In genomic region chr2:218880749-218881594, GRCh38 we compare ENCODE assay signal across 8 cellular contexts. TPM values are rescaled to one million over a fixed set of nuclear protein-coding genes. Genes with fewer than 3 reads are reported as not detected.
DNase-seq lines count a peak whose midpoint lies in the region; ATAC-seq, FAIRE-seq and TF ChIP-seq lines count a peak whose summit lies in the region.

Gene WNT10A (plus strand): TSS chr2:218880852. CDS start chr2:218880996, 144 bp downstream.

- H3K4me3 ChIP-seq in HEK293 (ENCODE audit: low read depth, low read length) (peak within 1 kb of the TSS; percentile 17; the same call in 1 of the 2 replicates), small intestine (ENCODE audit: low read depth in 1 of 2, low read length in 2 of 2) (peak within 1 kb of the TSS in 1 of 2 donors; percentile 39)

- WGBS in small intestine, 3 donors: 9 to 31% (median 15%) methylated on average over 11 to 35 of the region's 35 CpGs

- H3K36me3 Mint-ChIP-seq in activated CD4-positive, alpha-beta memory T cell treated with anti-CD3 and anti-CD28 coated beads for 36 hours: no peaks in the 10 kb centered on the region
- no peaks in the 10 kb centered on the region for H3K36me3 Mint-ChIP-seq in natural killer cell treated with Interleukin-12 subunit alpha and Interleukin-12 subunit beta and Interleukin-15 and Interleukin-18, amount 100 ng/mL, for 72 hours

- no peak for DNase-seq in activated CD4-positive, alpha-beta memory T cell treated with anti-CD3 and anti-CD28 coated beads for 36 hours
- DNase-seq in natural killer cell treated with Interleukin-12 subunit alpha and Interleukin-12 subunit beta and Interleukin-15 and Interleukin-18, amount 100 ng/mL, for 72 hours (ENCODE audit: low spot score): no peak
- DNase-seq in small intestine: no peak
- no peak for DNase-seq in GM13976 (ENCODE audit: low spot score)
- DNase-seq in activated gamma-delta T cell treated with Interleukin-2 at 50 U/mL for 16 hours: no peak

- no peaks in the 10 kb centered on the region for H3K9me3 Mint-ChIP-seq in activated CD4-positive, alpha-beta memory T cell treated with anti-CD3 and anti-CD28 coated beads for 36 hours
- H3K9me3 Mint-ChIP-seq in natural killer cell treated with Interleukin-12 subunit alpha and Interleukin-12 subunit beta and Interleukin-15 and Interleukin-18, amount 100 ng/mL, for 72 hours: no peaks in the 10 kb centered on the region

- H3K27ac ChIP-seq in HEK293 (ENCODE audit: extremely low read depth, low read depth, low read length) (no peak within 1 kb of the TSS), small intestine (ENCODE audit: low read depth in 1 of 2, low read length in 1 of 2) (peak within 1 kb of the TSS in 1 of 2 donors; percentile 52)

- POLR2A ChIA-PET in HEK293 (lab: Yijun Ruan, JAX): interaction anchor here (1.1 to 1.3 kb wide), 2 partner anchors 17 to 20 kb away, joined by 3 to 6 read pairs; no protein-coding TSS in a partner anchor
- POLR2A ChIA-PET in activated CD4-positive, alpha-beta memory T cell treated with anti-CD3 and anti-CD28 coated beads for 36 hours (lab: Charles Lee): interaction anchor here (0.7 to 14.2 kb wide), 2 partner anchors 14 to 23 kb away, joined by 4 to 215 read pairs; no protein-coding TSS in a partner anchor

- H3K36me3 ChIP-seq in HEK293 (ENCODE audit: control insufficient read depth in 2 of 2, insufficient read depth in 1 of 2, low read length in 2 of 2): no peaks in the 10 kb centered on the region
- H3K36me3 ChIP-seq in small intestine (ENCODE audit: control insufficient read depth in 2 of 2, insufficient read depth in 2 of 2, low read length in 2 of 2): no peaks in the 10 kb centered on the region

- H3K4me1 ChIP-seq in HEK293 (ENCODE audit: control insufficient read depth, insufficient read depth, low read length) (peaks cover 3% of the 10 kb centered on the region), small intestine (ENCODE audit: control insufficient read depth in 2 of 2, insufficient read depth in 1 of 2, low read depth in 1 of 2, low read length in 1 of 2) (peaks cover 0 to 2% of the 10 kb centered on the region in 2 donors)

- peak within 1 kb of the TSS; percentile 79 for H3K4me3 Mint-ChIP-seq in activated CD4-positive, alpha-beta memory T cell treated with anti-CD3 and anti-CD28 coated beads for 36 hours
- H3K4me3 Mint-ChIP-seq in natural killer cell treated with Interleukin-12 subunit alpha and Interleukin-12 subunit beta and Interleukin-15 and Interleukin-18, amount 100 ng/mL, for 72 hours: peak within 1 kb of the TSS; percentile 32

- H3K4me1 Mint-ChIP-seq in activated CD4-positive, alpha-beta memory T cell treated with anti-CD3 and anti-CD28 coated beads for 36 hours (ENCODE audit: low read depth): peaks cover 54% of the 10 kb centered on the region
- peaks cover 4 to 17% of the 10 kb centered on the region in 2 donors for H3K4me1 Mint-ChIP-seq in natural killer cell treated with Interleukin-12 subunit alpha and Interleukin-12 subunit beta and Interleukin-15 and Interleukin-18, amount 100 ng/mL, for 72 hours (ENCODE audit: low read depth in 2 of 2)

- peaks cover 6% of the 10 kb centered on the region for H3K27me3 Mint-ChIP-seq in activated CD4-positive, alpha-beta memory T cell treated with anti-CD3 and anti-CD28 coated beads for 36 hours
- H3K27me3 Mint-ChIP-seq in natural killer cell treated with Interleukin-12 subunit alpha and Interleukin-12 subunit beta and Interleukin-15 and Interleukin-18, amount 100 ng/mL, for 72 hours: peaks cover 50 to 65% of the 10 kb centered on the region in 2 donors

- ATAC-seq in GM18502 (IDR thresholded peaks at IDR 0.05; ENCODE audit: poor library complexity, unreplicated experiment) (peak; percentile 3), HG03159 (IDR thresholded peaks at IDR 0.05; ENCODE audit: unreplicated experiment) (no peak)
- ATAC-seq in natural killer cell treated with Interleukin-12 subunit alpha and Interleukin-12 subunit beta and Interleukin-15 and Interleukin-18, amount 100 ng/mL, for 72 hours: peak in 1 of 2 donors; percentile 8

- H3K9me3 ChIP-seq in HEK293 (ENCODE audit: control insufficient read depth, insufficient read depth, low read depth, low read length) (no peaks in the 10 kb centered on the region), small intestine (ENCODE audit: control insufficient read depth, low read depth) (no peaks in the 10 kb centered on the region)

- CTCF ChIA-PET in HEK293 (lab: Yijun Ruan, JAX): interaction anchor here (0.9 to 17.7 kb wide), 4 partner anchors 11 to 99 kb away, joined by 3 to 552 read pairs (median 6); no protein-coding TSS in a partner anchor
- CTCF ChIA-PET in activated CD4-positive, alpha-beta memory T cell treated with anti-CD3 and anti-CD28 coated beads for 36 hours (lab: Charles Lee): interaction anchor here (1.1 to 22.6 kb wide), 5 partner anchors 12 to 115 kb away, joined by 3 to 1400 read pairs (median 4); no protein-coding TSS in a partner anchor

- peaks cover 0 to 31% of the 10 kb centered on the region in 2 donors for H3K27me3 ChIP-seq in small intestine (ENCODE audit: control insufficient read depth in 2 of 2, insufficient read depth in 2 of 2, low read length in 2 of 2)

- TF ChIP-seq CTCF in HEK293 (tag by site-specific recombination; IDR thresholded peaks at IDR 0.05): no peak
- TF ChIP-seq CTCF in GM13976 (IDR thresholded peaks at IDR 0.05; ENCODE audit: borderline replicate concordance, control extremely low read depth, extremely low read depth, insufficient read depth, missing control alignments): no peak

- in situ Hi-C loops in GM13976 (cut with MboI; ENCODE audit: low sequenced_read_pairs, unreplicated experiment): no loop called here

- H3K27ac Mint-ChIP-seq in activated CD4-positive, alpha-beta memory T cell treated with anti-CD3 and anti-CD28 coated beads for 36 hours: peak within 1 kb of the TSS; percentile 78
- H3K27ac Mint-ChIP-seq in natural killer cell treated with Interleukin-12 subunit alpha and Interleukin-12 subunit beta and Interleukin-15 and Interleukin-18, amount 100 ng/mL, for 72 hours: no peak within 1 kb of the TSS

- FAIRE-seq in small intestine (lab: Jason Lieb, UNC): no peak

- intact Hi-C loops in activated CD4-positive, alpha-beta memory T cell treated with anti-CD3 and anti-CD28 coated beads for 36 hours (cut with micrococcal nuclease): loop anchor here (1.0 kb wide), 1 partner anchor 15 kb away; no protein-coding TSS in a partner anchor

TF ChIP-seq in HEK293, 187 proteins besides CTCF, POLR2A, EP300 and RAD21:
- no peak for TF ChIP-seq KLF9 (tag by site-specific recombination; IDR thresholded peaks at IDR 0.05; ENCODE audit: low read depth)
- 0 out of 2 replicates have a peak, but pooled peaks have one; percentile 23 for TF ChIP-seq GLIS2 (tag by site-specific recombination; IDR thresholded peaks at IDR 0.05)
- TF ChIP-seq ZNF785 (tag by site-specific recombination; IDR thresholded peaks at IDR 0.05): no peak
- TF ChIP-seq ZNF510 (tag by site-specific recombination; IDR thresholded peaks at IDR 0.05; ENCODE audit: insufficient replicate concordance): no peak
- TF ChIP-seq, protein P1, sequence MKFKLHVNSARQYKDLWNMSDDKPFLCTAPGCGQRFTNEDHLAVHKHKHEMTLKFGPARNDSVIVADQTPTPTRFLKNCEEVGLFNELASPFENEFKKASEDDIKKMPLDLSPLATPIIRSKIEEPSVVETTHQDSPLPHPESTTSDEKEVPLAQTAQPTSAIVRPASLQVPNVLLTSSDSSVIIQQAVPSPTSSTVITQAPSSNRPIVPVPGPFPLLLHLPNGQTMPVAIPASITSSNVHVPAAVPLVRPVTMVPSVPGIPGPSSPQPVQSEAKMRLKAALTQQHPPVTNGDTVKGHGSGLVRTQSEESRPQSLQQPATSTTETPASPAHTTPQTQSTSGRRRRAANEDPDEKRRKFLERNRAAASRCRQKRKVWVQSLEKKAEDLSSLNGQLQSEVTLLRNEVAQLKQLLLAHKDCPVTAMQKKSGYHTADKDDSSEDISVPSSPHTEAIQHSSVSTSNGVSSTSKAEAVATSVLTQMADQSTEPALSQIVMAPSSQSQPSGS (tag by site-specific recombination; IDR thresholded peaks at IDR 0.05; ENCODE audit: low read depth): no peak
- no peak for TF ChIP-seq ZFP3 (tag by site-specific recombination; IDR thresholded peaks at IDR 0.05; ENCODE audit: low read depth)
- no peak for TF ChIP-seq PRDM1 (tag by site-specific recombination; IDR thresholded peaks at IDR 0.05)
- no peak for TF ChIP-seq ZNF169 (tag by site-specific recombination; IDR thresholded peaks at IDR 0.05)
- TF ChIP-seq, protein P2, sequence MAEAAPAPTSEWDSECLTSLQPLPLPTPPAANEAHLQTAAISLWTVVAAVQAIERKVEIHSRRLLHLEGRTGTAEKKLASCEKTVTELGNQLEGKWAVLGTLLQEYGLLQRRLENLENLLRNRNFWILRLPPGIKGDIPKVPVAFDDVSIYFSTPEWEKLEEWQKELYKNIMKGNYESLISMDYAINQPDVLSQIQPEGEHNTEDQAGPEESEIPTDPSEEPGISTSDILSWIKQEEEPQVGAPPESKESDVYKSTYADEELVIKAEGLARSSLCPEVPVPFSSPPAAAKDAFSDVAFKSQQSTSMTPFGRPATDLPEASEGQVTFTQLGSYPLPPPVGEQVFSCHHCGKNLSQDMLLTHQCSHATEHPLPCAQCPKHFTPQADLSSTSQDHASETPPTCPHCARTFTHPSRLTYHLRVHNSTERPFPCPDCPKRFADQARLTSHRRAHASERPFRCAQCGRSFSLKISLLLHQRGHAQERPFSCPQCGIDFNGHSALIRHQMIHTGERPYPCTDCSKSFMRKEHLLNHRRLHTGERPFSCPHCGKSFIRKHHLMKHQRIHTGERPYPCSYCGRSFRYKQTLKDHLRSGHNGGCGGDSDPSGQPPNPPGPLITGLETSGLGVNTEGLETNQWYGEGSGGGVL (tag by site-specific recombination; IDR thresholded peaks at IDR 0.05): peak; percentile 26; the same call in 1 of the 2 replicates
TF ChIP-seq in HEK293: peak in this region for 2.

RNA-seq across cellular contexts. Expression of gene WNT10A, which starts in this region (rescaled TPM):
- 1 to 10 TPM; 5.0 to 5.2 TPM for total RNA-seq in activated CD4-positive, alpha-beta memory T cell treated with anti-CD3 and anti-CD28 coated beads for 36 hours
- total RNA-seq in natural killer cell treated with Interleukin-12 subunit alpha and Interleukin-12 subunit beta and Interleukin-15 and Interleukin-18, amount 100 ng/mL, for 72 hours: not detected
- 1 to 10 TPM in 1 of 3 donors, under 1 TPM in 1, not detected in 1; 0.37 to 2.4 TPM for polyA plus RNA-seq in small intestine

Comparison
In these comparisons a context has a peak if more than half of its experiments do, and no peak if none do; other contexts are left out.
1. RNA of gene WNT10A (total RNA-seq): 5.0 to 5.2 TPM in activated CD4-positive, alpha-beta memory T cell treated with anti-CD3 and anti-CD28 coated beads for 36 hours; not detected in natural killer cell treated with Interleukin-12 subunit alpha and Interleukin-12 subunit beta and Interleukin-15 and Interleukin-18, amount 100 ng/mL, for 72 hours; every median in the first group is over 4 times any median in the second.